ENCODE assay signal across 8 cellular contexts in the genomic region with DNA sequence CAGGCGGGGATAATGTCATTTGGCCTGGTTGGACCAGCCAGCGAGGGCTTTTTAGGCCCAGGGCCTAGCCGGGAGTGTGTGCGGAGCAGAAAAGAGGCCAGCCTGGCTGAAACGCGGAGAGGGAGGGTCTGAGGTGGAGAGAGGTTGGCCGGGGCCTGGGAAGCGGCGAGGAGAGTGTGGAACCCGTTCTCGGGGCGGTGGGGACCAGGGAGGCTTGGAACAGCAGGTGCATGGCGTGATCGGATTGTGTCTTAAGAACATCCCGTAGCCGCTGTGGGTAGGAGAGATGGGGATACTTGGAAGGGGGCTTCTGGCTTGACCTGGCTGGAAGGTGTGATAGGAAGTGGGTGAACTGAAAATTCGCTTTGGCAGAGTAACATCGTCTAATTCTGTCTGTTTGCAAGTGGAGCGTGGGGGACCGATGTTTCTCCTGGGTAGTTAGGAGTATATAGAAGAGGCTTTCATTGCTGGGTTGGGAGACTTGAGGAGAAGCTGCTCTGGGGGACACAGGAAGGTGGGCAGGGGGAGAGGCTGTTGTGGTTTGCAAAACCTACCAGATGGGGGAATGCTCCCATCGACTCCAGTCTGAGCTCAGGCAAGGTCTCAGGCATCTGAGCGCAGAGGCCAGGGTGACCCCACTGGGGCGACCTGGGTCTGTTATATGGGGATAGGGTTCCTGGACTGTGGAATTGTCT. TPM values are rescaled to one million over a fixed set of nuclear protein-coding genes. Genes with fewer than 3 reads are reported as not detected.
DNase-seq lines count a peak whose midpoint lies in the region; ATAC-seq and TF ChIP-seq lines count a peak whose summit lies in the region.

No MANE protein-coding gene starts in this region.

- H2AFZ ChIP-seq in OCI-LY1 (ENCODE audit: low read length) (no peak overlapping the region), parathyroid adenoma (peak overlapping the region; percentile 99)

- ATAC-seq in GM21390 (IDR thresholded peaks at IDR 0.05; ENCODE audit: unreplicated experiment), result no peak
- ATAC-seq in HG02981 (IDR thresholded peaks at IDR 0.05; ENCODE audit: unreplicated experiment), result no peak

- no peaks in the 10 kb centered on the region for H3K36me3 ChIP-seq in OCI-LY1 (ENCODE audit: insufficient read depth, low read length)
- H3K36me3 ChIP-seq in esophagus muscularis mucosa, result peaks cover 0 to 7% (median 3%) of the 10 kb centered on the region in 4 donors
- H3K36me3 ChIP-seq in parathyroid adenoma (ENCODE audit: control insufficient read depth, insufficient read depth, low read length), result no peaks in the 10 kb centered on the region

- TF ChIP-seq CTCF in OCI-LY1 (IDR thresholded peaks at IDR 0.05; ENCODE audit: low read length), result no peak
- TF ChIP-seq CTCF in esophagus muscularis mucosa (IDR thresholded peaks at IDR 0.05), result no peak
- TF ChIP-seq CTCF in parathyroid adenoma (IDR thresholded peaks at IDR 0.05), result no peak

- H3K4me3 ChIP-seq in OCI-LY1 (ENCODE audit: low read depth, low read length, poor library complexity, severe bottlenecking), result peak overlapping the region; percentile 70
- H3K4me3 ChIP-seq in esophagus muscularis mucosa, result peak overlapping the region; percentile 74 to 98 (median 87)
- H3K4me3 ChIP-seq in parathyroid adenoma (ENCODE audit: low read depth, low read length), result peak overlapping the region; percentile 85

- H3K4me1 ChIP-seq in OCI-LY1 (ENCODE audit: insufficient read depth, low read length, severe bottlenecking) (peaks cover 43% of the 10 kb centered on the region), esophagus muscularis mucosa (peaks cover 14 to 43% (median 31%) of the 10 kb centered on the region in 4 donors), parathyroid adenoma (peaks cover 11% of the 10 kb centered on the region)

- no peaks in the 10 kb centered on the region for H3K9me3 ChIP-seq in OCI-LY1 (ENCODE audit: low read length)
- H3K9me3 ChIP-seq in esophagus muscularis mucosa, result no peaks in the 10 kb centered on the region
- no peaks in the 10 kb centered on the region for H3K9me3 ChIP-seq in parathyroid adenoma (ENCODE audit: control insufficient read depth, low read length)

- TF ChIP-seq EP300 in esophagus muscularis mucosa (IDR thresholded peaks at IDR 0.05), result no peak

- H3K9me2 ChIP-seq in OCI-LY1 (ENCODE audit: low read depth, low read length), result no peaks in the 10 kb centered on the region

- WGBS in esophagus muscularis mucosa, result 43% methylated on average over 12 of the region's 23 CpGs

- H3K9ac ChIP-seq in OCI-LY1 (ENCODE audit: low read length) (peak overlapping the region; percentile 70), parathyroid adenoma (peak overlapping the region; percentile 83)

- intact Hi-C loops in esophagus muscularis mucosa (cut with DNase I), result loop anchor here (2.0 kb wide), 1 partner anchor 43 kb away; no protein-coding TSS in a partner anchor

- H3K27me3 ChIP-seq in OCI-LY1 (ENCODE audit: insufficient read depth, low read length) (peaks cover 3% of the 10 kb centered on the region; the same call in 1 of the 2 replicates), esophagus muscularis mucosa (no peaks in the 10 kb centered on the region), parathyroid adenoma (ENCODE audit: control insufficient read depth, insufficient read depth, low read length) (no peaks in the 10 kb centered on the region)

- no peaks in the 10 kb centered on the region for H4K20me1 ChIP-seq in OCI-LY1 (ENCODE audit: insufficient read depth, low read length)

- no peak for TF ChIP-seq POLR2A in esophagus muscularis mucosa (IDR thresholded peaks at IDR 0.05; ENCODE audit: low read depth)

- H3K79me2 ChIP-seq in OCI-LY1 (ENCODE audit: insufficient read depth, low read length) (0 out of 2 replicates have a peak, but pooled peaks cover 3% of the 10 kb centered on the region), parathyroid adenoma (peaks cover 6% of the 10 kb centered on the region)

- peak overlapping the region; percentile 58 for H3K4me2 ChIP-seq in OCI-LY1 (ENCODE audit: low read length)
- H3K4me2 ChIP-seq in parathyroid adenoma (ENCODE audit: low read length), result peak overlapping the region; percentile 95

- DNase-seq in NCI-H146 (lab: John Stamatoyannopoulos, UW) (peak; percentile 1), NCI-H146 treated with DMSO at 0.1 percent for 48 hours (lab: John Stamatoyannopoulos, UW; ENCODE audit: unreplicated experiment) (no peak), esophagus muscularis mucosa (ENCODE audit: extremely low spot score) (no peak), OCI-M2 (lab: John Stamatoyannopoulos, UW; ENCODE audit: unreplicated experiment) (no peak)

- H3K27ac ChIP-seq in OCI-LY1 (ENCODE audit: low read depth, low read length, poor library complexity, severe bottlenecking) (peak overlapping the region; percentile 80), esophagus muscularis mucosa (replicated peaks in 1 of 4) (peak overlapping the region; percentile 73 to 81 (median 78)), parathyroid adenoma (peak overlapping the region; percentile 67)

- no peaks in the 10 kb centered on the region for H3F3A ChIP-seq in OCI-LY1 (ENCODE audit: insufficient read depth, low read length)

RNA-seq across cellular contexts. Expression of gene CERS4, which starts 0.9 kb away (rescaled TPM):
- 10 to 100 TPM; 21.0 to 51.7 (median 29.2) TPM for total RNA-seq in esophagus muscularis mucosa
